ENCODE assay signal across 18 cellular contexts in the genomic region with DNA sequence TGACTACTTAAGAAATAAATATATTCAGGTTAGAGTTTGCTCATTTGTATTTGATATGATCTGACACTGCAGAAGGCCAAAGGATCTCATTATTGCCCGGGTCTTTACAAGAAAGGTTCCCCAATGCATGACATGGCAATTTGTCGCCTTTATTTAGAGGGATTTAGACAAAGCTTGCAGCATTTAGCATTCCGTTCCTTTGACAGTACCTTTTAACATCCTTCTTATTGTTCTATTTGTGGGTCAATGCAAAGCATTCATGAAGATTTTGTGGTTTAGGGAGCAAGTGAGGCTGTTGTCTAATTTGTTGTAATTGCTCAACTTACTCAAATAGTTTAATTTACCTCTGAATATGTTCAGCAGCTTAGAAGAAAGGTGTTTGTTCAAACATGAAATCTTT.
DNase-seq lines count a peak whose midpoint lies in the region; ATAC-seq, FAIRE-seq and TF ChIP-seq lines count a peak whose summit lies in the region.
"Had no signal": no experiment of that assay in that cellular context is flagged by ENCODE, and none has a peak within 500 bp of the region (broad histone marks: within the 10 kb centered on the region; RNA-seq: fewer than 3 reads in every experiment).

No MANE protein-coding gene starts in this region.

- peaks cover 12% of the 10 kb centered on the region for H3K4me1 ChIP-seq in keratinocyte (ENCODE audit: control insufficient read depth, extremely low read depth, insufficient read depth, low read length)
- H3K4me1 ChIP-seq in smooth muscle cell (ENCODE audit: low read depth), result peaks cover 30% of the 10 kb centered on the region

- no peak overlapping the region for H2AFZ ChIP-seq in keratinocyte (ENCODE audit: control insufficient read depth, low read length)
- no peak overlapping the region for H2AFZ ChIP-seq in smooth muscle cell (ENCODE audit: low read depth)

- H4K20me1 ChIP-seq in keratinocyte (ENCODE audit: control insufficient read depth, extremely low read depth, insufficient read depth, low read length), result no peaks in the 10 kb centered on the region
- no peaks in the 10 kb centered on the region for H4K20me1 ChIP-seq in smooth muscle cell (ENCODE audit: low read depth)

- H3K9ac ChIP-seq in keratinocyte (ENCODE audit: control insufficient read depth, extremely low read depth, insufficient read depth, low read length), result no peak overlapping the region
- H3K9ac ChIP-seq in smooth muscle cell (ENCODE audit: low read depth), result no peak overlapping the region

- no peaks in the 10 kb centered on the region for H3K9me3 ChIP-seq in keratinocyte (ENCODE audit: control insufficient read depth, low read depth, low read length)
- no peaks in the 10 kb centered on the region for H3K9me3 ChIP-seq in smooth muscle cell (replicated peaks; ENCODE audit: low read depth)

- WGBS in smooth muscle cell (ENCODE audit: low lambda C conversion rate), result 45% methylated on average over 3 of the region's 3 CpGs

- H3K4me2 ChIP-seq in keratinocyte (ENCODE audit: control insufficient read depth, extremely low read depth, insufficient read depth, low read depth, low read length), result peak overlapping the region; percentile 50
- peak overlapping the region; percentile 34 for H3K4me2 ChIP-seq in smooth muscle cell

- no peaks in the 10 kb centered on the region for H3K79me2 ChIP-seq in keratinocyte (ENCODE audit: control insufficient read depth, insufficient read depth, low read length)
- H3K79me2 ChIP-seq in smooth muscle cell (ENCODE audit: low read depth), result no peaks in the 10 kb centered on the region

- H3K36me3 ChIP-seq in keratinocyte (ENCODE audit: control insufficient read depth in 2 of 2, extremely low read depth in 1 of 2, insufficient read depth in 2 of 2, low read length in 2 of 2), result no peaks in the 10 kb centered on the region
- no peaks in the 10 kb centered on the region for H3K36me3 ChIP-seq in smooth muscle cell (ENCODE audit: low read depth)

- peak; percentile 5 to 18 for DNase-seq in NCI-H2081 (lab: John Stamatoyannopoulos, UW)
- no peak for DNase-seq in NCI-H2081 treated with DMSO at 0.1 percent for 48 hours (lab: John Stamatoyannopoulos, UW)
- DNase-seq in astrocyte of the hippocampus (ENCODE audit: low read depth, low spot score), result peak; percentile 48
- DNase-seq in keratinocyte (ENCODE audit: low read depth, low spot score), result no peak
- no peak for DNase-seq in smooth muscle cell (lab: John Stamatoyannopoulos, UW; ENCODE audit: unreplicated experiment)
- DNase-seq in cortex of kidney (lab: John Stamatoyannopoulos, UW), result no peak
- no peak for DNase-seq in activated CD4-positive, alpha-beta T cell treated with anti-CD3 and anti-CD28 coated beads, Interleukin-2, amount 50 U/mL, for 4 hours
- DNase-seq: MV-4-11; NCI-H1436; NCI-H2107; NCI-H345; NCI-H526 treated with DMSO at 0.1 percent for 48 hours; NK-92 treated with Interleukin-12 subunit alpha and Interleukin-12 subunit beta, amount 100 ng/mL, for 24 hours had no signal

- peak; percentile 29 for FAIRE-seq in keratinocyte (lab: Jason Lieb, UNC)

- peaks cover 2% of the 10 kb centered on the region for H3K9me1 ChIP-seq in keratinocyte (ENCODE audit: control insufficient read depth, extremely low read depth, insufficient read depth, low read length)

- no peaks in the 10 kb centered on the region for H3F3A ChIP-seq in smooth muscle cell (ENCODE audit: low read depth)

- no peak for ATAC-seq in GM18868 (IDR thresholded peaks at IDR 0.05; ENCODE audit: unreplicated experiment)
- ATAC-seq: HCT116 had no signal

- TF ChIP-seq CTCF in keratinocyte (optimal IDR thresholded peaks at IDR 0.05 in 1 of 3, IDR thresholded peaks at IDR 0.05 in 1 of 3, conservative IDR thresholded peaks at IDR 0.05 in 1 of 3; ENCODE audit: extremely low read depth in 1 of 3, insufficient read depth in 2 of 3, low read length in 3 of 3) (no peak), smooth muscle cell (IDR thresholded peaks at IDR 0.05; ENCODE audit: borderline replicate concordance, insufficient read depth, poor library complexity, severe bottlenecking) (no peak)

- dilution Hi-C loops in keratinocyte (cut with MboI; ENCODE audit: extremely low pct_ligation_motif_present, low sequenced_read_pairs), result no loop called here

- H3K27ac ChIP-seq in keratinocyte (ENCODE audit: control insufficient read depth, insufficient read depth, low read length), result peak overlapping the region; percentile 18
- H3K27ac ChIP-seq in smooth muscle cell (ENCODE audit: low read depth), result peak overlapping the region; percentile 8
- H3K27ac ChIP-seq: 22Rv1, C4-2B, SK-N-MC had no signal

- H3K4me3 ChIP-seq in keratinocyte (ENCODE audit: control insufficient read depth in 2 of 3, extremely low read depth in 1 of 3, insufficient read depth in 2 of 3, low read depth in 1 of 3, low read length in 3 of 3) (no peak overlapping the region), smooth muscle cell (no peak overlapping the region)
- H3K4me3 ChIP-seq: SK-N-MC had no signal

- H3K27me3 ChIP-seq in keratinocyte (ENCODE audit: control insufficient read depth, extremely low read depth, insufficient read depth, low read length), result no peaks in the 10 kb centered on the region
- no peaks in the 10 kb centered on the region for H3K27me3 ChIP-seq in smooth muscle cell (ENCODE audit: low read depth)

Comparison
In these comparisons a context has a peak if more than half of its experiments do, and no peak if none do; other contexts are left out.
1. DNase-seq: peak in NCI-H2081 (2 of 2) and astrocyte of the hippocampus (single experiment); none in NCI-H2081 treated with DMSO at 0.1 percent for 48 hours (single experiment), keratinocyte (single experiment), smooth muscle cell (single experiment), cortex of kidney (single experiment) and activated CD4-positive, alpha-beta T cell treated with anti-CD3 and anti-CD28 coated beads, Interleukin-2, amount 50 U/mL, for 4 hours (0 of 2).